In genomic region chr11:34941688-34942087, GRCh38 we compare ENCODE assay signal across 18 cellular contexts. TPM values are rescaled to one million over a fixed set of nuclear protein-coding genes. Genes with fewer than 3 reads are reported as not detected.
DNase-seq lines count a peak whose midpoint lies in the region; ATAC-seq and TF ChIP-seq lines count a peak whose summit lies in the region.
"Had no signal": no experiment of that assay in that cellular context is flagged by ENCODE, and none has a peak within 500 bp of the region (broad histone marks: within the 10 kb centered on the region; RNA-seq: fewer than 3 reads in every experiment).

No MANE protein-coding gene starts in this region.

- H3K9me3 Mint-ChIP-seq in memory B cell: no peaks in the 10 kb centered on the region

- intact Hi-C loops in left ventricle myocardium superior (cut with micrococcal nuclease) (no loop called here), cardiac septum (cut with DNase I) (no loop called here), spleen (cut with DNase I; ENCODE audit: low total_unique reads) (no loop called here)

- H3K4me3 ChIP-seq in spleen: no peak overlapping the region
- H3K4me3 ChIP-seq: GM23338 had no signal

- no peak for TF ChIP-seq POLR2A in spleen (IDR thresholded peaks at IDR 0.05)

- peaks cover 0 to 34% (median 6%) of the 10 kb centered on the region in 6 donors for H3K4me1 ChIP-seq in spleen
- H3K4me1 ChIP-seq: BE2C had no signal

- peaks cover 21% of the 10 kb centered on the region for H3K36me3 Mint-ChIP-seq in memory B cell

- H3K27me3 Mint-ChIP-seq in memory B cell: no peaks in the 10 kb centered on the region
- H3K27me3 Mint-ChIP-seq: CD4-positive, CD25-positive, alpha-beta regulatory T cell; CD8-positive, alpha-beta memory T cell had no signal

- DNase-seq in left ventricle myocardium superior (no peak), cardiac septum (ENCODE audit: low spot score) (no peak), cerebellar cortex (ENCODE audit: low spot score) (peak; percentile 25), memory B cell (ENCODE audit: low spot score in 2 of 2) (no peak), spleen (peak; percentile 35)
- DNase-seq in activated naive CD4-positive, alpha-beta T cell (lab: John Stamatoyannopoulos, UW): no peak
- DNase-seq: ACHN; BE2C; CD4-positive, CD25-positive, alpha-beta regulatory T cell; CD8-positive, alpha-beta memory T cell; COR-L47; DMS 273 treated with DMSO at 0.1 percent for 48 hours; DMS53; DND-41; EL; HCEC 1CT had no signal

- no peak for TF ChIP-seq CTCF in spleen (IDR thresholded peaks at IDR 0.05 in 8 of 11, conservative IDR thresholded peaks at IDR 0.05 in 3 of 11)

- peaks cover 0 to 26% (median 0%) of the 10 kb centered on the region in 6 donors for H3K36me3 ChIP-seq in spleen
- H3K36me3 ChIP-seq: BE2C had no signal

- peaks cover 3% of the 10 kb centered on the region for H3K4me1 Mint-ChIP-seq in memory B cell

- no peaks in the 10 kb centered on the region for H3K27me3 ChIP-seq in spleen (replicated peaks in 1 of 7)
- H3K27me3 ChIP-seq: BE2C had no signal

- no peak overlapping the region for H3K27ac ChIP-seq in spleen

- 96 to 99% (median 97%) methylated on average over 13 of the region's 13 CpGs for whole genome bisulfite sequencing in spleen, 5 donors

- no peak overlapping the region for H3K4me3 Mint-ChIP-seq in memory B cell
- H3K4me3 Mint-ChIP-seq: CD4-positive, CD25-positive, alpha-beta regulatory T cell; CD8-positive, alpha-beta memory T cell; GM23338 had no signal

- H3K9me3 ChIP-seq in spleen: peaks cover 0 to 13% (median 10%) of the 10 kb centered on the region in 8 donors
- H3K9me3 ChIP-seq: BE2C had no signal

- peak overlapping the region; percentile 18 for H3K27ac Mint-ChIP-seq in memory B cell
- H3K27ac Mint-ChIP-seq: CD4-positive, CD25-positive, alpha-beta regulatory T cell; GM23338 had no signal

- ATAC-seq in left ventricle myocardium superior (peak; percentile 17), memory B cell (ENCODE audit: low read depth) (no peak), GM21717 (IDR thresholded peaks at IDR 0.05; ENCODE audit: unreplicated experiment) (no peak)
- ATAC-seq: GM23338 had no signal

RNA-seq across cellular contexts. Expression of gene PDHX, which starts 25.3 kb away (rescaled TPM):
- total RNA-seq in left ventricle myocardium superior (147 TPM), cardiac septum (118 TPM), spleen (10 to 100 TPM; 18.1 to 32.9 (median 27.1) TPM)
- 10 to 100 TPM in 2 of 3 donors, 1 to 10 TPM in 1; 9.2 to 13.2 (median 11.9) TPM for polyA plus RNA-seq in spleen

RNA-seq across cellular contexts. Expression of gene APIP, which starts 25.5 kb away (rescaled TPM):
- total RNA-seq in left ventricle myocardium superior (25.5 TPM), cardiac septum (36.5 TPM), spleen (10 to 100 TPM; 24.0 to 33.2 (median 26.7) TPM)
- 10 to 100 TPM; 18.2 to 25.7 (median 25.0) TPM for polyA plus RNA-seq in spleen

Comparison
In these comparisons a context has a peak if more than half of its experiments do, and no peak if none do; other contexts are left out.
1. DNase-seq: peak in cerebellar cortex (single experiment) and spleen (single experiment); none in left ventricle myocardium superior (single experiment), cardiac septum (single experiment), memory B cell (0 of 2) and activated naive CD4-positive, alpha-beta T cell (0 of 4).